Comparison of ENCODE assay signal across 1 cellular context in genomic region chr20:51574248-51575033, GRCh38.
A peak's percentile ranks its signal among the peaks of the same experiment; 100 is the strongest.
TF ChIP-seq lines count a peak whose summit lies in the region.

No MANE protein-coding gene starts in this region.

TF ChIP-seq in K562, 482 proteins besides CTCF, POLR2A, EP300 and RAD21:
- TF ChIP-seq GTF2F1 (IDR thresholded peaks at IDR 0.05; ENCODE audit: low read depth, low read length) (no peak), ZNF24 (IDR thresholded peaks at IDR 0.05) (peak; percentile 86), ZNF507 (tag; conservative IDR thresholded peaks at IDR 0.05) (no peak), ZNF239 (CRISPR knock-in tag; IDR thresholded peaks at IDR 0.05) (no peak), CREBBP (IDR thresholded peaks at IDR 0.05; ENCODE audit: low read depth, low read length) (no peak), KDM2B (CRISPR knock-in tag; IDR thresholded peaks at IDR 0.05) (no peak), YY1 (IDR thresholded peaks at IDR 0.05; ENCODE audit: borderline replicate concordance in 1 of 3, control insufficient read depth in 1 of 3, extremely low read depth in 1 of 3, insufficient read depth in 3 of 3, insufficient read length in 1 of 3, insufficient replicate concordance in 2 of 3, low read depth in 1 of 3, low read length in 2 of 3) (peak in 1 of 3 experiments; percentile 56), TCFL5 (CRISPR knock-in tag; conservative IDR thresholded peaks at IDR 0.05) (no peak)
